In the genomic region with DNA sequence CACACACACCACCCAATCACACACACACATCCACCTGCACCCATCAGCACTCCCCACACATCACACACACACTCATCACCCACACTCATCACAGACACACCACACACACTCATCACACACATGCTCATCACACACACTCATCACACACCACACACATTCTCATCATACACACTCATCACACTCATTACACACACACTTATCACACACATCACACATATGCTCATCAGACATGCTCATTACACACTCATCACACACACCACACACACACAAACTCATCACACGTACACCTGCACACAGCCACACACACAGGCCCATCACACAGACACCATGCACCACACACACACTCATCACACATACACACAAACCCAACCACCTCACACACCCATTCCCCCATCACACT, we compare ENCODE assay signal across 23 cellular contexts.
"Had no signal": no experiment of that assay in that cellular context is flagged by ENCODE, and none has a peak within 500 bp of the region (broad histone marks: within the 10 kb centered on the region; RNA-seq: fewer than 3 reads in every experiment).

No MANE protein-coding gene starts in this region.

- H3K4me3 Mint-ChIP-seq: natural killer cell treated with Interleukin-12 subunit alpha and Interleukin-12 subunit beta and Interleukin-15 and Interleukin-18, amount 100 ng/mL, for 72 hours; neural crest cell; stimulated activated effector memory CD8-positive, alpha-beta T cell treated with anti-CD3 and anti-CD28 coated beads, Interleukin-12 subunit alpha, Interleukin-12 subunit beta, amount 100 ng/mL, for 72 hours had no signal

- H3K4me3 ChIP-seq: dorsolateral prefrontal cortex, lower lobe of right lung, stomach, testis, tibial artery, upper lobe of left lung, uterus had no signal

- H3K4me1 Mint-ChIP-seq: neural crest cell had no signal

- H3K4me1 ChIP-seq: foreskin keratinocyte, lower lobe of right lung, parathyroid adenoma, stomach, testis, tibial artery, upper lobe of left lung, uterus had no signal

- H3K79me2 ChIP-seq: parathyroid adenoma had no signal

- FAIRE-seq: colon, keratinocyte had no signal

- H2AFZ ChIP-seq: parathyroid adenoma had no signal

- H3K9ac ChIP-seq: parathyroid adenoma had no signal

- H3K36me3 ChIP-seq: lower lobe of right lung, stomach, tibial artery, upper lobe of left lung, uterus had no signal

- H3K27me3 ChIP-seq: foreskin keratinocyte, testis, upper lobe of left lung, uterus had no signal

- H3K36me3 Mint-ChIP-seq: natural killer cell treated with Interleukin-12 subunit alpha and Interleukin-12 subunit beta and Interleukin-15 and Interleukin-18, amount 100 ng/mL, for 72 hours; stimulated activated effector memory CD8-positive, alpha-beta T cell treated with anti-CD3 and anti-CD28 coated beads, Interleukin-12 subunit alpha, Interleukin-12 subunit beta, amount 100 ng/mL, for 72 hours had no signal

- H3K27ac Mint-ChIP-seq: natural killer cell treated with Interleukin-12 subunit alpha and Interleukin-12 subunit beta and Interleukin-15 and Interleukin-18, amount 100 ng/mL, for 72 hours; progenitor cell of endocrine pancreas; stimulated activated effector memory CD8-positive, alpha-beta T cell treated with anti-CD3 and anti-CD28 coated beads, Interleukin-12 subunit alpha, Interleukin-12 subunit beta, amount 100 ng/mL, for 72 hours had no signal

- H3K27ac ChIP-seq: dorsolateral prefrontal cortex, epithelial cell of prostate, foreskin keratinocyte, lower lobe of right lung, parathyroid adenoma, stomach, testis, tibial artery, upper lobe of left lung, uterus had no signal

- ATAC-seq: esophagus mucosa; foreskin keratinocyte; left ventricle myocardium superior; lower lobe of right lung; natural killer cell treated with Interleukin-12 subunit alpha and Interleukin-12 subunit beta and Interleukin-15 and Interleukin-18, amount 100 ng/mL, for 72 hours; sciatic nerve; stimulated activated effector memory CD8-positive, alpha-beta T cell treated with anti-CD3 and anti-CD28 coated beads, Interleukin-12 subunit alpha, Interleukin-12 subunit beta, amount 100 ng/mL, for 72 hours had no signal

- H3K9me3 Mint-ChIP-seq: natural killer cell treated with Interleukin-12 subunit alpha and Interleukin-12 subunit beta and Interleukin-15 and Interleukin-18, amount 100 ng/mL, for 72 hours; stimulated activated effector memory CD8-positive, alpha-beta T cell treated with anti-CD3 and anti-CD28 coated beads, Interleukin-12 subunit alpha, Interleukin-12 subunit beta, amount 100 ng/mL, for 72 hours had no signal

- H3K9me3 ChIP-seq: lower lobe of right lung, stomach, testis, tibial artery, upper lobe of left lung, uterus had no signal

- DNase-seq: dorsolateral prefrontal cortex; effector CD4-positive, alpha-beta T cell; foreskin keratinocyte; left ventricle myocardium superior; lower lobe of right lung; stimulated activated CD4-positive, alpha-beta T cell treated with anti-CD3 and anti-CD28 coated beads, Interleukin-2, amount 100 ng/mL, for 24 hours; stimulated activated CD4-positive, alpha-beta T cell treated with anti-CD3 and anti-CD28 coated beads, Interleukin-4, amount 100 ng/mL, for 24 hours; stimulated activated naive CD4-positive, alpha-beta T cell treated with Interleukin-2 at 50 U/mL for 16 hours; stomach; testis; tibial artery; uterus had no signal
